Comparison of ENCODE assay signal across 22 cellular contexts in genomic region chr11:59154585-59154984, GRCh38. TPM values are rescaled to one million over a fixed set of nuclear protein-coding genes. Genes with fewer than 3 reads are reported as not detected.
DNase-seq lines count a peak whose midpoint lies in the region; ATAC-seq and TF ChIP-seq lines count a peak whose summit lies in the region.
"Had no signal": no experiment of that assay in that cellular context is flagged by ENCODE, and none has a peak within 500 bp of the region (broad histone marks: within the 10 kb centered on the region; RNA-seq: fewer than 3 reads in every experiment).

No MANE protein-coding gene starts in this region.

- H3K27me3 Mint-ChIP-seq in activated CD4-positive, alpha-beta T cell treated with anti-CD3 and anti-CD28 coated beads, Interleukin-2, amount 10 ng/mL, durations not matched to agents 24 days and 14 days = no peaks in the 10 kb centered on the region
- no peaks in the 10 kb centered on the region for H3K27me3 Mint-ChIP-seq in CD8-positive, alpha-beta memory T cell

- BruUV-seq in PC-3 (replicated peaks; lab: Mats Ljungman, UMichigan) = no TSS peak

- peak; percentile 45 for DNase-seq in activated CD4-positive, alpha-beta T cell treated with anti-CD3 and anti-CD28 coated beads, Interleukin-2, amount 10 ng/mL, durations not matched to agents 24 days and 14 days
- DNase-seq in activated CD4-positive, alpha-beta T cell treated with anti-CD3 and anti-CD28 coated beads, Interleukin-2, amount 50 U/mL, for 4 hours = no peak
- peak; percentile 7 for DNase-seq in PC-3
- peak; percentile 3 for DNase-seq in iris pigment epithelial cell (ENCODE audit: low read depth)
- no peak for DNase-seq in substantia nigra (lab: John Stamatoyannopoulos, UW)
- no peak for DNase-seq in activated gamma-delta T cell treated with Interleukin-2 at 50 U/mL for 16 hours
- DNase-seq in NCI-H446 treated with DMSO at 0.1 percent for 48 hours (lab: John Stamatoyannopoulos, UW) = no peak
- no peak for DNase-seq in CD8-positive, alpha-beta memory T cell
- DNase-seq: 8988T, C1 segment of cervical spinal cord, COR-L47, GOT3, Kasumi-1, NCI-H1048, NCI-H1694, NCI-H446, NCI-H774, Right ventricle myocardium superior, SK-N-SH had no signal

- TF ChIP-seq CTCF in PC-3 (conservative IDR thresholded peaks at IDR 0.05; ENCODE audit: low read depth, low read length) = no peak

- POLR2A ChIA-PET in PC-3 (lab: Charles Lee; ENCODE audit: unreplicated experiment) = no interaction called here
- POLR2A ChIA-PET in CD8-positive, alpha-beta memory T cell (lab: Charles Lee) = no interaction called here

- H3K36me3 ChIP-seq in PC-3 (ENCODE audit: low read depth, low read length) = peaks cover 25% of the 10 kb centered on the region
- H3K36me3 ChIP-seq in CD8-positive, alpha-beta memory T cell (ENCODE audit: insufficient read depth, low read length) = no peaks in the 10 kb centered on the region

- H3K79me2 ChIP-seq in PC-3 (ENCODE audit: low read length) = no peaks in the 10 kb centered on the region

- H3K4me2 ChIP-seq in PC-3 (ENCODE audit: low read length) = no peak overlapping the region
- H3K4me2 ChIP-seq: SK-N-SH had no signal

- H3K9ac ChIP-seq in PC-3 (ENCODE audit: low read length) = no peak overlapping the region
- H3K9ac ChIP-seq: SK-N-SH had no signal

- CTCF ChIA-PET in PC-3 (lab: Charles Lee) = interaction anchor here (0.6 kb wide), 1 partner anchor 17 kb away, joined by 3 read pairs; no protein-coding TSS in a partner anchor
- CTCF ChIA-PET in CD8-positive, alpha-beta memory T cell (lab: Charles Lee) = interaction anchor here (1.6 to 2.8 kb wide), 2 partner anchors 17 to 19 kb away, joined by 5 to 12 read pairs; partner anchors contain the start of gene DTX4

- H3K4me3 ChIP-seq in PC-3 (ENCODE audit: low read length) = no peak overlapping the region
- no peak overlapping the region for H3K4me3 ChIP-seq in CD8-positive, alpha-beta memory T cell (ENCODE audit: low read length)

- intact Hi-C loops in activated CD4-positive, alpha-beta T cell treated with anti-CD3 and anti-CD28 coated beads, Interleukin-2, amount 10 ng/mL, durations not matched to agents 24 days and 14 days (cut with micrococcal nuclease) = loop anchor here (10.0 kb wide), 1 partner anchor 200 kb away; no protein-coding TSS in a partner anchor
- intact Hi-C loops in PC-3 (cut with micrococcal nuclease) = no loop called here

- H3K4me3 Mint-ChIP-seq in activated CD4-positive, alpha-beta T cell treated with anti-CD3 and anti-CD28 coated beads, Interleukin-2, amount 10 ng/mL, durations not matched to agents 24 days and 14 days = no peak overlapping the region
- no peak overlapping the region for H3K4me3 Mint-ChIP-seq in CD8-positive, alpha-beta memory T cell

- H3K9me3 ChIP-seq in PC-3 (ENCODE audit: low read length) = no peaks in the 10 kb centered on the region
- H3K9me3 ChIP-seq in CD8-positive, alpha-beta memory T cell (ENCODE audit: low read length) = no peaks in the 10 kb centered on the region
- H3K9me3 ChIP-seq: SK-N-SH had no signal

- no peak for ATAC-seq in PC-3
- ATAC-seq: Panc1 had no signal

- peaks cover 29% of the 10 kb centered on the region for H3K4me1 Mint-ChIP-seq in activated CD4-positive, alpha-beta T cell treated with anti-CD3 and anti-CD28 coated beads, Interleukin-2, amount 10 ng/mL, durations not matched to agents 24 days and 14 days
- H3K4me1 Mint-ChIP-seq in CD8-positive, alpha-beta memory T cell = peaks cover 13 to 32% (median 27%) of the 10 kb centered on the region in 3 donors

- H3K27ac Mint-ChIP-seq in activated CD4-positive, alpha-beta T cell treated with anti-CD3 and anti-CD28 coated beads, Interleukin-2, amount 10 ng/mL, durations not matched to agents 24 days and 14 days = no peak overlapping the region
- no peak overlapping the region for H3K27ac Mint-ChIP-seq in CD8-positive, alpha-beta memory T cell

- H3K36me3 Mint-ChIP-seq in activated CD4-positive, alpha-beta T cell treated with anti-CD3 and anti-CD28 coated beads, Interleukin-2, amount 10 ng/mL, durations not matched to agents 24 days and 14 days (ENCODE audit: low read depth) = peaks cover 36% of the 10 kb centered on the region
- H3K36me3 Mint-ChIP-seq in CD8-positive, alpha-beta memory T cell = peaks cover 0 to 31% (median 10%) of the 10 kb centered on the region in 3 donors

- no peak overlapping the region for H3K27ac ChIP-seq in PC-3 (ENCODE audit: low read length)
- H3K27ac ChIP-seq in substantia nigra (ENCODE audit: low read depth, low read length, poor library complexity, severe bottlenecking) = no peak overlapping the region
- no peak overlapping the region for H3K27ac ChIP-seq in CD8-positive, alpha-beta memory T cell (ENCODE audit: low read depth, low read length)

- no peak overlapping the region for H2AFZ ChIP-seq in PC-3 (ENCODE audit: low read length)

- H3K9me2 ChIP-seq in PC-3 (replicated peaks; ENCODE audit: low read length) = no peaks in the 10 kb centered on the region
- H3K9me2 ChIP-seq: SK-N-SH had no signal

- H4K20me1 ChIP-seq in PC-3 (ENCODE audit: low read length) = no peaks in the 10 kb centered on the region

- H3K4me1 ChIP-seq in PC-3 (ENCODE audit: insufficient read depth, low read length) = no peaks in the 10 kb centered on the region
- H3K4me1 ChIP-seq in CD8-positive, alpha-beta memory T cell (ENCODE audit: insufficient read depth, low read length) = peaks cover 4% of the 10 kb centered on the region

- H3F3A ChIP-seq in PC-3 (ENCODE audit: low read length, unreplicated experiment) = no peaks in the 10 kb centered on the region

- H3K27me3 ChIP-seq in PC-3 (ENCODE audit: low read length) = no peaks in the 10 kb centered on the region
- H3K27me3 ChIP-seq in CD8-positive, alpha-beta memory T cell (ENCODE audit: insufficient read depth, low read length, poor library complexity, severe bottlenecking) = no peaks in the 10 kb centered on the region

- no peaks in the 10 kb centered on the region for H3K9me3 Mint-ChIP-seq in activated CD4-positive, alpha-beta T cell treated with anti-CD3 and anti-CD28 coated beads, Interleukin-2, amount 10 ng/mL, durations not matched to agents 24 days and 14 days
- no peaks in the 10 kb centered on the region for H3K9me3 Mint-ChIP-seq in CD8-positive, alpha-beta memory T cell

RNA-seq across cellular contexts. Expression of gene FAM111A, which starts 11.9 kb away (rescaled TPM):
- 62.2 and 71.2 TPM in 2 replicates for total RNA-seq in activated CD4-positive, alpha-beta T cell treated with anti-CD3 and anti-CD28 coated beads, Interleukin-2, amount 10 ng/mL, durations not matched to agents 24 days and 14 days
- total RNA-seq in PC-3 (2014; rRNA removed) = 38.9 and 49.2 TPM in 2 replicates
- 10 to 100 TPM; 71.1 to 73.5 TPM for total RNA-seq in CD8-positive, alpha-beta memory T cell
- 31.7 TPM for polyA plus RNA-seq in CD8-positive, alpha-beta memory T cell

RNA-seq across cellular contexts. Expression of gene DTX4, which starts 17.3 kb away (rescaled TPM):
- total RNA-seq in activated CD4-positive, alpha-beta T cell treated with anti-CD3 and anti-CD28 coated beads, Interleukin-2, amount 10 ng/mL, durations not matched to agents 24 days and 14 days = 0.17 and 0.47 TPM in 2 replicates
- total RNA-seq in PC-3 (2014; rRNA removed) = 4.0 and 4.9 TPM in 2 replicates
- total RNA-seq in CD8-positive, alpha-beta memory T cell = under 1 TPM; 0.24 to 0.38 TPM
- polyA plus RNA-seq in CD8-positive, alpha-beta memory T cell = 0.98 TPM

RNA-seq across cellular contexts. Expression of gene FAM111B, which starts 47.5 kb away (rescaled TPM):
- total RNA-seq in activated CD4-positive, alpha-beta T cell treated with anti-CD3 and anti-CD28 coated beads, Interleukin-2, amount 10 ng/mL, durations not matched to agents 24 days and 14 days = 68.4 and 70.1 TPM in 2 replicates
- total RNA-seq in PC-3 (2014; rRNA removed) = 22.5 and 26.7 TPM in 2 replicates
- total RNA-seq in CD8-positive, alpha-beta memory T cell = 10 to 100 TPM; 40.9 to 46.5 TPM
- polyA plus RNA-seq in CD8-positive, alpha-beta memory T cell = 0.12 TPM
- total RNA-seq: G401 had no signal

RNA-seq across cellular contexts. Expression of gene MPEG1, which starts 58.1 kb away (rescaled TPM):
- total RNA-seq in activated CD4-positive, alpha-beta T cell treated with anti-CD3 and anti-CD28 coated beads, Interleukin-2, amount 10 ng/mL, durations not matched to agents 24 days and 14 days = not detected in 2 replicates
- not detected in 2 replicates for total RNA-seq in PC-3 (2014; rRNA removed)
- total RNA-seq in CD8-positive, alpha-beta memory T cell = 1 to 10 TPM; 1.2 to 1.5 TPM
- not detected for polyA plus RNA-seq in CD8-positive, alpha-beta memory T cell
- total RNA-seq: G401; T-helper 1 cell treated with Interleukin-12 subunit alpha and Interleukin-12 subunit beta and Interleukin-4 antibody, amounts not matched to agents 30 ng/mL and 1 ng/mL, for 36 hours had no signal
- polyA plus RNA-seq: SK-N-SH had no signal

Comparison
In these comparisons a context has a peak if more than half of its experiments do, and no peak if none do; other contexts are left out.
1. DNase-seq: peak in activated CD4-positive, alpha-beta T cell treated with anti-CD3 and anti-CD28 coated beads, Interleukin-2, amount 10 ng/mL, durations not matched to agents 24 days and 14 days (single experiment), PC-3 (single experiment) and iris pigment epithelial cell (single experiment); none in activated CD4-positive, alpha-beta T cell treated with anti-CD3 and anti-CD28 coated beads, Interleukin-2, amount 50 U/mL, for 4 hours (0 of 2), substantia nigra (0 of 49), activated gamma-delta T cell treated with Interleukin-2 at 50 U/mL for 16 hours (single experiment), NCI-H446 treated with DMSO at 0.1 percent for 48 hours (single experiment) and CD8-positive, alpha-beta memory T cell (0 of 5).